Comparison of ENCODE assay signal across 8 cellular contexts in genomic region chr7:140003913-140004382, GRCh38. TPM values are rescaled to one million over a fixed set of nuclear protein-coding genes. Genes with fewer than 3 reads are reported as not detected.
DNase-seq lines count a peak whose midpoint lies in the region; TF ChIP-seq lines count a peak whose summit lies in the region.

No MANE protein-coding gene starts in this region.

- DNase-seq in NCI-H510A treated with DMSO at 0.1 percent for 48 hours (lab: John Stamatoyannopoulos, UW) (peak; percentile 19), NCI-H510A (lab: John Stamatoyannopoulos, UW) (no peak), HL-60 (ENCODE audit: low read depth in 1 of 2, low spot score in 1 of 2) (peak; percentile 61 to 62), SKM-1 treated with dmso at 0.1 percent for 144 hours (lab: John Stamatoyannopoulos, UW; ENCODE audit: unreplicated experiment) (peak; percentile 70), epithelial cell of esophagus (ENCODE audit: low read depth) (peak; percentile 68), DMS114 treated with DMSO at 0.1 percent for 48 hours (lab: John Stamatoyannopoulos, UW; ENCODE audit: unreplicated experiment) (no peak), DMS153 treated with DMSO at 0.1 percent for 48 hours (lab: John Stamatoyannopoulos, UW; ENCODE audit: unreplicated experiment) (no peak)

- H3K27ac ChIP-seq in HL-60 (replicated peaks) (no peak overlapping the region), neural cell (ENCODE audit: low read length) (no peak overlapping the region)

- H3K4me3 ChIP-seq in HL-60 (replicated peaks; ENCODE audit: insufficient read depth, low read length) (no peak overlapping the region), epithelial cell of esophagus (ENCODE audit: low read length) (no peak overlapping the region), neural cell (ENCODE audit: low read length) (no peak overlapping the region)

- no peak for TF ChIP-seq EP300 in neural cell (conservative IDR thresholded peaks at IDR 0.05; ENCODE audit: poor library complexity, severe bottlenecking)

- H3F3A ChIP-seq in neural cell (ENCODE audit: insufficient read depth, low read length, poor library complexity, severe bottlenecking): no peaks in the 10 kb centered on the region

- H4K20me1 ChIP-seq in neural cell (ENCODE audit: insufficient read depth): no peaks in the 10 kb centered on the region

- H3K79me2 ChIP-seq in neural cell (replicated peaks; ENCODE audit: insufficient read depth, low read length): no peaks in the 10 kb centered on the region

- H3K27me3 ChIP-seq in HL-60 (ENCODE audit: insufficient read depth, poor library complexity, severe bottlenecking) (no peaks in the 10 kb centered on the region), neural cell (ENCODE audit: insufficient read depth, low read depth, low read length) (no peaks in the 10 kb centered on the region)

- H3K9me2 ChIP-seq in neural cell (ENCODE audit: insufficient read depth, low read length): no peaks in the 10 kb centered on the region

- H3K36me3 ChIP-seq in neural cell (ENCODE audit: insufficient read depth, low read length): no peaks in the 10 kb centered on the region

- no peak overlapping the region for H2AFZ ChIP-seq in neural cell (ENCODE audit: low read depth, low read length)

- TF ChIP-seq RAD21 in neural cell (conservative IDR thresholded peaks at IDR 0.05): peak; percentile 62

- TF ChIP-seq CTCF in HL-60 (IDR thresholded peaks at IDR 0.05; ENCODE audit: insufficient read depth, low read length): peak; percentile 38
- peak; percentile 67 for TF ChIP-seq CTCF in epithelial cell of esophagus (IDR thresholded peaks at IDR 0.05; ENCODE audit: insufficient read depth, low read depth, low read length, missing control alignments)
- peak; percentile 60 for TF ChIP-seq CTCF in neural cell (IDR thresholded peaks at IDR 0.05; ENCODE audit: poor library complexity, severe bottlenecking)

- no peak overlapping the region for H3K9ac ChIP-seq in neural cell (ENCODE audit: low read length)

- H3K9me3 ChIP-seq in neural cell (ENCODE audit: low read length): no peaks in the 10 kb centered on the region

- no peak overlapping the region for H3K4me2 ChIP-seq in neural cell (ENCODE audit: low read length)

TF ChIP-seq in neural cell, 6 proteins besides CTCF, POLR2A, EP300 and RAD21:
- no peak for TF ChIP-seq TAF1 (IDR thresholded peaks at IDR 0.05; ENCODE audit: low read depth)
- TF ChIP-seq SMC3 (conservative IDR thresholded peaks at IDR 0.05; ENCODE audit: poor library complexity): peak; percentile 62

RNA-seq across cellular contexts. Expression of gene PARP12, which starts 58.8 kb away (rescaled TPM):
- 0.44 TPM in 1 of 2 replicates, not detected in the other for polyA plus RNA-seq in neural cell
- polyA minus RNA-seq in neural cell: not detected in 2 replicates

Comparison
In these comparisons a context has a peak if more than half of its experiments do, and no peak if none do; other contexts are left out.
1. DNase-seq: peak in NCI-H510A treated with DMSO at 0.1 percent for 48 hours (single experiment), HL-60 (2 of 2), SKM-1 treated with dmso at 0.1 percent for 144 hours (single experiment) and epithelial cell of esophagus (single experiment); none in NCI-H510A (single experiment), DMS114 treated with DMSO at 0.1 percent for 48 hours (single experiment) and DMS153 treated with DMSO at 0.1 percent for 48 hours (single experiment).
2. Peak in every context shown above with its lines, with median percentiles within 50 percentile points of each other: CTCF ChIP-seq.